Comparison of ENCODE assay signal across 1 cellular context in genomic region chr7:101251871-101252659, GRCh38.
TF ChIP-seq lines count a peak whose summit lies in the region.

No MANE protein-coding gene starts in this region.

TF ChIP-seq in HepG2, 621 proteins besides CTCF, POLR2A, EP300 and RAD21 (continued from another document and continues in another):
- 0 out of 2 replicates have a peak, but pooled peaks have one; percentile 3 for TF ChIP-seq POGK (CRISPR knock-in tag; conservative IDR thresholded peaks at IDR 0.05)
- peak; percentile 80 for TF ChIP-seq UBTF (CRISPR knock-in tag; IDR thresholded peaks at IDR 0.05)
- TF ChIP-seq NR2F6 (IDR thresholded peaks at IDR 0.05) = no peak
- 0 out of 2 replicates have a peak, but pooled peaks have one; percentile 4 for TF ChIP-seq NR2F6 (CRISPR knock-in tag; IDR thresholded peaks at IDR 0.05)
- TF ChIP-seq SNAPC4 (CRISPR knock-in tag; IDR thresholded peaks at IDR 0.05) = peak; percentile 43; the same call in 1 of the 2 replicates
- TF ChIP-seq ZFX (CRISPR knock-in tag; IDR thresholded peaks at IDR 0.05; ENCODE audit: low read depth) = peak; percentile 95
- TF ChIP-seq NFIB (CRISPR knock-in tag; IDR thresholded peaks at IDR 0.05; ENCODE audit: borderline replicate concordance) = no peak
- TF ChIP-seq KIAA2018 (CRISPR knock-in tag; IDR thresholded peaks at IDR 0.05; ENCODE audit: borderline replicate concordance) = no peak
- no peak for TF ChIP-seq NONO (IDR thresholded peaks at IDR 0.05)
- TF ChIP-seq NONO (CRISPR knock-in tag; conservative IDR thresholded peaks at IDR 0.05) = peak; percentile 73; the same call in 1 of the 2 replicates
- TF ChIP-seq ZBTB33 (CRISPR knock-in tag; IDR thresholded peaks at IDR 0.05) = 0 out of 2 replicates have a peak, but pooled peaks have one; percentile 17
- TF ChIP-seq IRF2 (CRISPR knock-in tag; IDR thresholded peaks at IDR 0.05) = peak; percentile 59; the same call in 1 of the 2 replicates
- 0 out of 2 replicates have a peak, but pooled peaks have one; percentile 31 for TF ChIP-seq ZNF761 (CRISPR knock-in tag; conservative IDR thresholded peaks at IDR 0.05)
- peak; percentile 52 for TF ChIP-seq JARID2 (CRISPR knock-in tag; IDR thresholded peaks at IDR 0.05; ENCODE audit: insufficient replicate concordance)
- TF ChIP-seq ZNF414 (CRISPR knock-in tag; IDR thresholded peaks at IDR 0.05) = no peak
- no peak for TF ChIP-seq SNAPC5 (CRISPR knock-in tag; IDR thresholded peaks at IDR 0.05; ENCODE audit: borderline replicate concordance)
- peak; percentile 38; the same call in 1 of the 2 replicates for TF ChIP-seq ZNF605 (CRISPR knock-in tag; IDR thresholded peaks at IDR 0.05)
- TF ChIP-seq ATAD3A (CRISPR knock-in tag; IDR thresholded peaks at IDR 0.05) = 0 out of 2 replicates have a peak, but pooled peaks have one; percentile 32
- no peak for TF ChIP-seq ISX (CRISPR knock-in tag; conservative IDR thresholded peaks at IDR 0.05)
- no peak for TF ChIP-seq RFX3 (CRISPR knock-in tag; IDR thresholded peaks at IDR 0.05)
- 0 out of 2 replicates have a peak, but pooled peaks have one; percentile 39 for TF ChIP-seq KDM4B (CRISPR knock-in tag; IDR thresholded peaks at IDR 0.05)
- TF ChIP-seq NR2C2 (CRISPR knock-in tag; IDR thresholded peaks at IDR 0.05; ENCODE audit: borderline replicate concordance) = peak; percentile 82
- no peak for TF ChIP-seq ADNP (CRISPR knock-in tag; IDR thresholded peaks at IDR 0.05)
- TF ChIP-seq PAWR (CRISPR knock-in tag; IDR thresholded peaks at IDR 0.05; ENCODE audit: borderline replicate concordance) = no peak
- 0 out of 2 replicates have a peak, but pooled peaks have one; percentile 30 for TF ChIP-seq DR1 (CRISPR knock-in tag; IDR thresholded peaks at IDR 0.05)
- 0 out of 2 replicates have a peak, but pooled peaks have one; percentile 48 for TF ChIP-seq DRAP1 (CRISPR knock-in tag; IDR thresholded peaks at IDR 0.05)
- peak; percentile 54; the same call in 1 of the 2 replicates for TF ChIP-seq ZNF317 (CRISPR knock-in tag; IDR thresholded peaks at IDR 0.05)
- peak; percentile 58; the same call in 1 of the 2 replicates for TF ChIP-seq ZNF337 (CRISPR knock-in tag; IDR thresholded peaks at IDR 0.05; ENCODE audit: borderline replicate concordance, low read depth)
- TF ChIP-seq RFX5 (IDR thresholded peaks at IDR 0.05; ENCODE audit: low read depth, low read length) = peak; percentile 28; the same call in 1 of the 2 replicates
- 0 out of 2 replicates have a peak, but pooled peaks have one; percentile 48 for TF ChIP-seq ZSCAN5A (CRISPR knock-in tag; IDR thresholded peaks at IDR 0.05; ENCODE audit: borderline replicate concordance)
- TF ChIP-seq ZNF75D (CRISPR knock-in tag; IDR thresholded peaks at IDR 0.05; ENCODE audit: borderline replicate concordance) = no peak
- TF ChIP-seq SKI (IDR thresholded peaks at IDR 0.05; ENCODE audit: partially characterized antibody) = peak; percentile 34
- TF ChIP-seq ZNF510 (CRISPR knock-in tag; IDR thresholded peaks at IDR 0.05; ENCODE audit: low read depth) = no peak
